8 cellular contexts compared by ENCODE assay signal in the genomic region with DNA sequence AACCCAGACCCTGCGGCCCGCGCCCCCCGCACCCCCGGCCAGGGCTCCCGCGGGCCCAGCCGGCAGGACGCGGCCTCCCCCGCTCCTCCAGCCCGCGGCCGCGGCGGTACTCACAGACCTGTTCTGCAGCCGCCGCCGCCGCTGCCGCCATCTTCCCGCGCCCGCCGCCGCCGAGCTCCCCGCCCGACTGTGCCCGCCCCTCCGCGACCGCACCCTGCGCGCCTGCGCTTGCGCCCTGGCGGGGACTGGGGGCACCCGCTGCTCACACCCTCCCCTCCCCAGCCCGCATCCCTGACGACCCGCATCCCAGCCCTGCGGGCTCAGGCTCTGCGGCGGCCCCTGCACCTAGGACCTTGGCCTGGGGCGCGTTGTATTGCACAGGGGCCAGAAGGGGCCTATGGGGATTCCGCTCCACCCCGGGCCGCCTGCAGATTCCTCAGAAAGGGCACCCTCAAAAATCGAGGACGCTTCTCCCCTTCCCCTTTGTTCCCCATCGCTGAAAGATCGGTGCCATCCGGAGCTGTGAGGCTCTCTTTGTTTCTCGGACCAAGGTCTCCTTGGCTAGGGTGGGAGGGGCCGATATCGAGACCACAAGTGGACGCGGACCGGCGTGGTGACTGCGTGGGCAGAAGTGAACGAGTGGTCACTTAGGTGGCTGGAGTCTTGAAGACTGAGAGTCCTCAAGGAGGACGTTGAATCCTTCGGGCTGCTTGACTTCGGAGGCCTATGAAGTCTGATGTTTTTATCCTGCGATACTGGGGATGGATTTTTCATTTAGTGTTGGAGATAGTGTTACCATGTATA. TPM values are rescaled to one million over a fixed set of nuclear protein-coding genes. Genes with fewer than 3 reads are reported as not detected.
DNase-seq lines count a peak whose midpoint lies in the region; ATAC-seq lines count a peak whose summit lies in the region.

A gene with protein sequence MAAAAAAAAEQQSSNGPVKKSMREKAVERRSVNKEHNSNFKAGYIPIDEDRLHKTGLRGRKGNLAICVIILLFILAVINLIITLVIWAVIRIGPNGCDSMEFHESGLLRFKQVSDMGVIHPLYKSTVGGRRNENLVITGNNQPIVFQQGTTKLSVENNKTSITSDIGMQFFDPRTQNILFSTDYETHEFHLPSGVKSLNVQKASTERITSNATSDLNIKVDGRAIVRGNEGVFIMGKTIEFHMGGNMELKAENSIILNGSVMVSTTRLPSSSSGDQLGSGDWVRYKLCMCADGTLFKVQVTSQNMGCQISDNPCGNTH (minus strand): TSS at position 191 of the 804 bp plus-strand sequence. CDS start 40 bp downstream, at position 151.

- peak; percentile 91 for ATAC-seq in HG02973 (IDR thresholded peaks at IDR 0.05; ENCODE audit: unreplicated experiment)
- peak; percentile 96 for ATAC-seq in activated CD8-positive, alpha-beta T cell treated with anti-CD3 and anti-CD28 coated beads, Interleukin-2, amount 10 ng/mL, durations not matched to agents 7 days and 5 days
- peak; percentile 93 for ATAC-seq in memory B cell (ENCODE audit: low read depth)

- H3K27me3 Mint-ChIP-seq in activated CD8-positive, alpha-beta T cell treated with anti-CD3 and anti-CD28 coated beads, Interleukin-2, amount 10 ng/mL, durations not matched to agents 7 days and 5 days (ENCODE audit: low read depth) = peaks cover 40% of the 10 kb centered on the region
- peaks cover 10% of the 10 kb centered on the region for H3K27me3 Mint-ChIP-seq in memory B cell

- DNase-seq in NCI-H524 (lab: John Stamatoyannopoulos, UW) = peak; percentile 15 to 55
- no peak for DNase-seq in NCI-H524 treated with DMSO at 0.1 percent for 48 hours (lab: John Stamatoyannopoulos, UW)
- peak; percentile 20 for DNase-seq in NCI-H226
- peak; percentile 76 for DNase-seq in activated CD8-positive, alpha-beta T cell treated with anti-CD3 and anti-CD28 coated beads, Interleukin-2, amount 10 ng/mL, durations not matched to agents 7 days and 5 days
- DNase-seq in effector CD8-positive, alpha-beta T cell (lab: John Stamatoyannopoulos, UW) = peak; percentile 38
- DNase-seq in memory B cell (ENCODE audit: low spot score in 2 of 2) = peak; percentile 56 to 65
- peak; percentile 40 to 65 (median 47) for DNase-seq in stimulated activated CD4-positive, alpha-beta T cell treated with anti-CD3 and anti-CD28 coated beads, TNF-alpha, amount 100 ng/mL, for 48 hours (ENCODE audit: low read depth in 3 of 3)

- POLR2A ChIA-PET in activated CD8-positive, alpha-beta T cell treated with anti-CD3 and anti-CD28 coated beads, Interleukin-2, amount 10 ng/mL, durations not matched to agents 7 days and 5 days (lab: Charles Lee) = no interaction called here

- CTCF ChIA-PET in activated CD8-positive, alpha-beta T cell treated with anti-CD3 and anti-CD28 coated beads, Interleukin-2, amount 10 ng/mL, durations not matched to agents 7 days and 5 days (lab: Charles Lee) = no interaction called here

- H3K27ac Mint-ChIP-seq in activated CD8-positive, alpha-beta T cell treated with anti-CD3 and anti-CD28 coated beads, Interleukin-2, amount 10 ng/mL, durations not matched to agents 7 days and 5 days = peak within 1 kb of the TSS; percentile 66
- H3K27ac Mint-ChIP-seq in memory B cell = peak within 1 kb of the TSS; percentile 32

- H3K36me3 Mint-ChIP-seq in activated CD8-positive, alpha-beta T cell treated with anti-CD3 and anti-CD28 coated beads, Interleukin-2, amount 10 ng/mL, durations not matched to agents 7 days and 5 days (ENCODE audit: low read depth) = no peaks in the 10 kb centered on the region
- no peaks in the 10 kb centered on the region for H3K36me3 Mint-ChIP-seq in memory B cell

- H3K4me1 Mint-ChIP-seq in activated CD8-positive, alpha-beta T cell treated with anti-CD3 and anti-CD28 coated beads, Interleukin-2, amount 10 ng/mL, durations not matched to agents 7 days and 5 days (ENCODE audit: low read depth) = peaks cover 23% of the 10 kb centered on the region
- H3K4me1 Mint-ChIP-seq in memory B cell = peaks cover 18% of the 10 kb centered on the region

- no peaks in the 10 kb centered on the region for H3K9me3 Mint-ChIP-seq in activated CD8-positive, alpha-beta T cell treated with anti-CD3 and anti-CD28 coated beads, Interleukin-2, amount 10 ng/mL, durations not matched to agents 7 days and 5 days (ENCODE audit: insufficient read depth)
- no peaks in the 10 kb centered on the region for H3K9me3 Mint-ChIP-seq in memory B cell

- peak within 1 kb of the TSS; percentile 83 for H3K4me3 Mint-ChIP-seq in activated CD8-positive, alpha-beta T cell treated with anti-CD3 and anti-CD28 coated beads, Interleukin-2, amount 10 ng/mL, durations not matched to agents 7 days and 5 days
- H3K4me3 Mint-ChIP-seq in memory B cell = peak within 1 kb of the TSS; percentile 82

RNA-seq across cellular contexts. Expression of the gene that starts here (rescaled TPM):
- total RNA-seq in activated CD8-positive, alpha-beta T cell treated with anti-CD3 and anti-CD28 coated beads, Interleukin-2, amount 10 ng/mL, durations not matched to agents 7 days and 5 days = 10 to 100 TPM in 1 of 2 experiments, 1 to 10 TPM in 1; 8.1 to 13.0 TPM
